1 cellular context compared by ENCODE assay signal in genomic region chr16:14559809-14560227, GRCh38.
TF ChIP-seq lines count a peak whose summit lies in the region.

No MANE protein-coding gene starts in this region.

TF ChIP-seq in HepG2, 621 proteins besides CTCF, POLR2A, EP300 and RAD21 (continued from another document):
- TF ChIP-seq ARID3A (IDR thresholded peaks at IDR 0.05; ENCODE audit: low read depth, low read length) (peak; percentile 62; the same call in 1 of the 2 replicates), HOMEZ (CRISPR knock-in tag; IDR thresholded peaks at IDR 0.05; ENCODE audit: low read depth) (0 out of 2 replicates have a peak, but pooled peaks have one; percentile 26), ZBTB44 (CRISPR knock-in tag; IDR thresholded peaks at IDR 0.05) (no peak), UBTF (CRISPR knock-in tag; IDR thresholded peaks at IDR 0.05) (no peak), NR2F2 (IDR thresholded peaks at IDR 0.05; ENCODE audit: borderline replicate concordance, low read depth) (no peak), ADNP (CRISPR knock-in tag; IDR thresholded peaks at IDR 0.05) (no peak), ZFP36L2 (CRISPR knock-in tag; IDR thresholded peaks at IDR 0.05) (no peak), KAT2B (IDR thresholded peaks at IDR 0.05; ENCODE audit: borderline replicate concordance, low read depth, low read length) (no peak), HES4 (CRISPR knock-in tag; IDR thresholded peaks at IDR 0.05; ENCODE audit: borderline replicate concordance) (no peak), PRDM10 (CRISPR knock-in tag; IDR thresholded peaks at IDR 0.05; ENCODE audit: low read depth) (no peak), PITX1 (CRISPR knock-in tag; IDR thresholded peaks at IDR 0.05) (no peak), ZFY (CRISPR knock-in tag; IDR thresholded peaks at IDR 0.05) (no peak), HIC2 (CRISPR knock-in tag; IDR thresholded peaks at IDR 0.05; ENCODE audit: low read depth) (no peak), ZNF605 (CRISPR knock-in tag; IDR thresholded peaks at IDR 0.05) (peak; percentile 73; the same call in 1 of the 2 replicates), ZNF430 (CRISPR knock-in tag; IDR thresholded peaks at IDR 0.05) (peak; percentile 30; the same call in 1 of the 2 replicates), ZMYM3 (CRISPR knock-in tag; IDR thresholded peaks at IDR 0.05) (peak; percentile 36; the same call in 1 of the 2 replicates), ZBTB21 (CRISPR knock-in tag; IDR thresholded peaks at IDR 0.05) (0 out of 2 replicates have a peak, but pooled peaks have one; percentile 37), SIN3B (IDR thresholded peaks at IDR 0.05; ENCODE audit: low read length) (no peak), FOXC1 (CRISPR knock-in tag; IDR thresholded peaks at IDR 0.05; ENCODE audit: borderline replicate concordance) (no peak), TOPORS (CRISPR knock-in tag; IDR thresholded peaks at IDR 0.05) (no peak), TBX2 (CRISPR knock-in tag; IDR thresholded peaks at IDR 0.05; ENCODE audit: borderline replicate concordance) (0 out of 2 replicates have a peak, but pooled peaks have one; percentile 20), HNRNPLL (IDR thresholded peaks at IDR 0.05; ENCODE audit: low read depth, low read length, poor library complexity, severe bottlenecking) (peak; percentile 41), ZNF281 (CRISPR knock-in tag; IDR thresholded peaks at IDR 0.05; ENCODE audit: borderline replicate concordance) (no peak), CBFB (CRISPR knock-in tag; IDR thresholded peaks at IDR 0.05) (no peak), RBAK (CRISPR knock-in tag; IDR thresholded peaks at IDR 0.05) (no peak), SATB2 (CRISPR knock-in tag; IDR thresholded peaks at IDR 0.05) (no peak), ZFP1 (CRISPR knock-in tag; IDR thresholded peaks at IDR 0.05) (no peak), PTBP1 (IDR thresholded peaks at IDR 0.05; ENCODE audit: low read depth, low read length, poor library complexity, severe bottlenecking) (no peak), TEF (CRISPR knock-in tag; IDR thresholded peaks at IDR 0.05) (no peak), TCF7 (IDR thresholded peaks at IDR 0.05; ENCODE audit: low read depth) (no peak), SRSF4 (IDR thresholded peaks at IDR 0.05; ENCODE audit: low read depth, low read length, poor library complexity, severe bottlenecking) (no peak), ZNF253 (CRISPR knock-in tag; IDR thresholded peaks at IDR 0.05; ENCODE audit: borderline replicate concordance) (no peak)
TF ChIP-seq in HepG2: peak in this region for 55.
